ENCODE assay signal across 9 cellular contexts in the genomic region with DNA sequence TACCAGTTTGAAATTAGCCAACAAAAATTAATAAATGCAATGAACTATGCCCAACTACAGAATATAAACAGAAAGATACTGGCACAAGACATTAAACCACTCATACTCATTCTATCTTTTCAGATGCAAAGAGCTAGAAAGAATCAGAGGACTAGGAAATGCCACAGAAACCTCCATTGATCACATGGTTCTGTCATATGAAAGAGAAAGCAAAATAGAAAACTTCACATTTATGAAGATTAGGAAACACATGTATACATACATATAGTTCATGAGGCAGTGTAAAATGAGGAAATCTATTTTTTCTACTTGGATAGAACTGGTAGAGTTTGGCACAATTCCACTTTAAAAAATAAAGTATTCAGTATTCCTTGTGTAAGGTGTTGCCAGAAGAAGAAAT.
A peak's percentile ranks its signal among the peaks of the same experiment; 100 is the strongest.
DNase-seq lines count a peak whose midpoint lies in the region; ATAC-seq and TF ChIP-seq lines count a peak whose summit lies in the region.
"Had no signal": no experiment of that assay in that cellular context is flagged by ENCODE, and none has a peak within 500 bp of the region (broad histone marks: within the 10 kb centered on the region; RNA-seq: fewer than 3 reads in every experiment).

No MANE protein-coding gene starts in this region.

- no peaks in the 10 kb centered on the region for H3K36me3 ChIP-seq in effector memory CD4-positive, alpha-beta T cell (ENCODE audit: control insufficient read depth, insufficient read depth, low read length)
- no peaks in the 10 kb centered on the region for H3K36me3 ChIP-seq in body of pancreas (replicated peaks in 1 of 2; ENCODE audit: insufficient read depth in 1 of 2, low read depth in 2 of 2)
- no peaks in the 10 kb centered on the region for H3K36me3 ChIP-seq in thyroid gland
- no peaks in the 10 kb centered on the region for H3K36me3 ChIP-seq in GM23338 (ENCODE audit: insufficient read depth)

- H3K4me3 ChIP-seq in effector memory CD4-positive, alpha-beta T cell (ENCODE audit: insufficient read depth, low read depth, low read length, poor library complexity, severe bottlenecking) = no peak overlapping the region
- H3K4me3 ChIP-seq in body of pancreas = no peak overlapping the region
- H3K4me3 ChIP-seq in thyroid gland (replicated peaks in 1 of 3) = no peak overlapping the region
- H3K4me3 ChIP-seq in GM23338 = no peak overlapping the region

- no peak for DNase-seq in effector memory CD4-positive, alpha-beta T cell
- DNase-seq in body of pancreas = no peak
- DNase-seq in erythroblast (lab: John Stamatoyannopoulos, UW) = no peak
- DNase-seq in thyroid gland = no peak
- DNase-seq in GM23338 (ENCODE audit: low spot score) = no peak
- DNase-seq: anterior cingulate cortex had no signal

- no peaks in the 10 kb centered on the region for H3K36me3 Mint-ChIP-seq in GM23338 (ENCODE audit: low read depth)

- ATAC-seq in GM18505 (IDR thresholded peaks at IDR 0.05; ENCODE audit: unreplicated experiment) (peak; percentile 61), GM21515 (IDR thresholded peaks at IDR 0.05; ENCODE audit: unreplicated experiment) (peak; percentile 66), HG03469 (IDR thresholded peaks at IDR 0.05; ENCODE audit: unreplicated experiment) (peak; percentile 38), body of pancreas (no peak), GM23338 (no peak)

- H3K4me1 Mint-ChIP-seq in GM23338 = peaks cover 3% of the 10 kb centered on the region; the same call in 2 of the 3 replicates

- no peak overlapping the region for H2AFZ ChIP-seq in GM23338

- no peaks in the 10 kb centered on the region for H4K20me1 ChIP-seq in GM23338 (replicated peaks; ENCODE audit: insufficient read depth)

- H3F3A ChIP-seq in GM23338 (replicated peaks; ENCODE audit: low read depth) = no peaks in the 10 kb centered on the region

- H3K9me3 ChIP-seq in effector memory CD4-positive, alpha-beta T cell (ENCODE audit: control insufficient read depth, low read length) = no peaks in the 10 kb centered on the region
- H3K9me3 ChIP-seq in body of pancreas (no peaks in the 10 kb centered on the region), thyroid gland (no peaks in the 10 kb centered on the region)

- no peak overlapping the region for H3K4me2 ChIP-seq in GM23338

- H3K27me3 Mint-ChIP-seq in GM23338 (ENCODE audit: insufficient read depth, low read depth, poor library complexity) = no peaks in the 10 kb centered on the region

- H3K4me1 ChIP-seq in effector memory CD4-positive, alpha-beta T cell (ENCODE audit: control insufficient read depth, insufficient read depth, low read length, poor library complexity, severe bottlenecking) = peaks cover 42% of the 10 kb centered on the region
- no peaks in the 10 kb centered on the region for H3K4me1 ChIP-seq in body of pancreas
- H3K4me1 ChIP-seq in thyroid gland = no peaks in the 10 kb centered on the region
- no peaks in the 10 kb centered on the region for H3K4me1 ChIP-seq in GM23338 (ENCODE audit: insufficient read depth)

- TF ChIP-seq CTCF in body of pancreas (IDR thresholded peaks at IDR 0.05) = no peak
- TF ChIP-seq CTCF in thyroid gland (IDR thresholded peaks at IDR 0.05) = no peak
- no peak for TF ChIP-seq CTCF in GM23338 (conservative IDR thresholded peaks at IDR 0.05; ENCODE audit: low read depth in 2 of 2)

- H3K27me3 ChIP-seq in effector memory CD4-positive, alpha-beta T cell (replicated peaks; ENCODE audit: control insufficient read depth, insufficient read depth, low read length, poor library complexity, severe bottlenecking) = no peaks in the 10 kb centered on the region
- H3K27me3 ChIP-seq in body of pancreas (no peaks in the 10 kb centered on the region), thyroid gland (no peaks in the 10 kb centered on the region), GM23338 (ENCODE audit: insufficient read depth) (no peaks in the 10 kb centered on the region)

- peak overlapping the region; percentile 93 for H3K27ac ChIP-seq in effector memory CD4-positive, alpha-beta T cell (ENCODE audit: insufficient read depth, low read length, poor library complexity, severe bottlenecking)
- H3K27ac ChIP-seq in body of pancreas (no peak overlapping the region), thyroid gland (no peak overlapping the region), GM23338 (ENCODE audit: low read depth) (no peak overlapping the region)

- H3K4me3 Mint-ChIP-seq in GM23338 = no peak overlapping the region

- H3K9me2 ChIP-seq in GM23338 (ENCODE audit: insufficient read depth) = no peaks in the 10 kb centered on the region

- TF ChIP-seq POLR2A in GM18505 (IDR thresholded peaks at IDR 0.05; ENCODE audit: borderline replicate concordance, extremely low read depth, insufficient read depth, insufficient read length) = no peak
- TF ChIP-seq POLR2A in body of pancreas (IDR thresholded peaks at IDR 0.05) = no peak
- TF ChIP-seq POLR2A in erythroblast (IDR thresholded peaks at IDR 0.05; ENCODE audit: low read length) = no peak
- no peak for TF ChIP-seq POLR2A in thyroid gland (IDR thresholded peaks at IDR 0.05)

- intact Hi-C loops in body of pancreas (cut with DNase I) (no loop called here), thyroid gland (cut with DNase I) (no loop called here)

- H3K79me2 ChIP-seq in GM23338 (replicated peaks; ENCODE audit: insufficient read depth) = no peaks in the 10 kb centered on the region

- no peak overlapping the region for H3K27ac Mint-ChIP-seq in GM23338

- H3K9me3 Mint-ChIP-seq in GM23338 = no peaks in the 10 kb centered on the region

TF ChIP-seq in GM23338, 12 proteins besides CTCF, POLR2A, EP300 and RAD21 (continues in another document):
- TF ChIP-seq, protein P1, sequence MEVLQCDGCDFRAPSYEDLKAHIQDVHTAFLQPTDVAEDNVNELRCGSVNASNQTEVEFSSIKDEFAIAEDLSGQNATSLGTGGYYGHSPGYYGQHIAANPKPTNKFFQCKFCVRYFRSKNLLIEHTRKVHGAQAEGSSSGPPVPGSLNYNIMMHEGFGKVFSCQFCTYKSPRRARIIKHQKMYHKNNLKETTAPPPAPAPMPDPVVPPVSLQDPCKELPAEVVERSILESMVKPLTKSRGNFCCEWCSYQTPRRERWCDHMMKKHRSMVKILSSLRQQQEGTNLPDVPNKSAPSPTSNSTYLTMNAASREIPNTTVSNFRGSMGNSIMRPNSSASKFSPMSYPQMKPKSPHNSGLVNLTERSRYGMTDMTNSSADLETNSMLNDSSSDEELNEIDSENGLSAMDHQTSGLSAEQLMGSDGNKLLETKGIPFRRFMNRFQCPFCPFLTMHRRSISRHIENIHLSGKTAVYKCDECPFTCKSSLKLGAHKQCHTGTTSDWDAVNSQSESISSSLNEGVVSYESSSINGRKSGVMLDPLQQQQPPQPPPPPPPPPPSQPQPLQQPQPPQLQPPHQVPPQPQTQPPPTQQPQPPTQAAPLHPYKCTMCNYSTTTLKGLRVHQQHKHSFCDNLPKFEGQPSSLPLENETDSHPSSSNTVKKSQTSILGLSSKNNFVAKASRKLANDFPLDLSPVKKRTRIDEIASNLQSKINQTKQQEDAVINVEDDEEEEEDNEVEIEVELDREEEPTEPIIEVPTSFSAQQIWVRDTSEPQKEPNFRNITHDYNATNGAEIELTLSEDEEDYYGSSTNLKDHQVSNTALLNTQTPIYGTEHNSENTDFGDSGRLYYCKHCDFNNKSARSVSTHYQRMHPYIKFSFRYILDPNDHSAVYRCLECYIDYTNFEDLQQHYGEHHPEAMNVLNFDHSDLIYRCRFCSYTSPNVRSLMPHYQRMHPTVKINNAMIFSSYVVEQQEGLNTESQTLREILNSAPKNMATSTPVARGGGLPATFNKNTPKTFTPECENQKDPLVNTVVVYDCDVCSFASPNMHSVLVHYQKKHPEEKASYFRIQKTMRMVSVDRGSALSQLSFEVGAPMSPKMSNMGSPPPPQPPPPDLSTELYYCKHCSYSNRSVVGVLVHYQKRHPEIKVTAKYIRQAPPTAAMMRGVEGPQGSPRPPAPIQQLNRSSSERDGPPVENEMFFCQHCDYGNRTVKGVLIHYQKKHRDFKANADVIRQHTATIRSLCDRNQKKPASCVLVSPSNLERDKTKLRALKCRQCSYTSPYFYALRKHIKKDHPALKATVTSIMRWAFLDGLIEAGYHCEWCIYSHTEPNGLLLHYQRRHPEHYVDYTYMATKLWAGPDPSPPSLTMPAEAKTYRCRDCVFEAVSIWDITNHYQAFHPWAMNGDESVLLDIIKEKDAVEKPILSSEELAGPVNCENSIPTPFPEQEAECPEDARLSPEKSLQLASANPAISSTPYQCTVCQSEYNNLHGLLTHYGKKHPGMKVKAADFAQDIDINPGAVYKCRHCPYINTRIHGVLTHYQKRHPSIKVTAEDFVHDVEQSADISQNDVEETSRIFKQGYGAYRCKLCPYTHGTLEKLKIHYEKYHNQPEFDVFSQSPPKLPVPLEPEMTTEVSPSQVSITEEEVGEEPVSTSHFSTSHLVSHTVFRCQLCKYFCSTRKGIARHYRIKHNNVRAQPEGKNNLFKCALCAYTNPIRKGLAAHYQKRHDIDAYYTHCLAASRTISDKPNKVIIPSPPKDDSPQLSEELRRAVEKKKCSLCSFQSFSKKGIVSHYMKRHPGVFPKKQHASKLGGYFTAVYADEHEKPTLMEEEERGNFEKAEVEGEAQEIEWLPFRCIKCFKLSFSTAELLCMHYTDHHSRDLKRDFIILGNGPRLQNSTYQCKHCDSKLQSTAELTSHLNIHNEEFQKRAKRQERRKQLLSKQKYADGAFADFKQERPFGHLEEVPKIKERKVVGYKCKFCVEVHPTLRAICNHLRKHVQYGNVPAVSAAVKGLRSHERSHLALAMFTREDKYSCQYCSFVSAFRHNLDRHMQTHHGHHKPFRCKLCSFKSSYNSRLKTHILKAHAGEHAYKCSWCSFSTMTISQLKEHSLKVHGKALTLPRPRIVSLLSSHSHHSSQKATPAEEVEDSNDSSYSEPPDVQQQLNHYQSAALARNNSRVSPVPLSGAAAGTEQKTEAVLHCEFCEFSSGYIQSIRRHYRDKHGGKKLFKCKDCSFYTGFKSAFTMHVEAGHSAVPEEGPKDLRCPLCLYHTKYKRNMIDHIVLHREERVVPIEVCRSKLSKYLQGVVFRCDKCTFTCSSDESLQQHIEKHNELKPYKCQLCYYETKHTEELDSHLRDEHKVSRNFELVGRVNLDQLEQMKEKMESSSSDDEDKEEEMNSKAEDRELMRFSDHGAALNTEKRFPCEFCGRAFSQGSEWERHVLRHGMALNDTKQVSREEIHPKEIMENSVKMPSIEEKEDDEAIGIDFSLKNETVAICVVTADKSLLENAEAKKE (CRISPR knock-in tag; IDR thresholded peaks at IDR 0.05) = no peak

Comparison
In these comparisons a context has a peak if more than half of its experiments do, and no peak if none do; other contexts are left out.
1. ATAC-seq: peak in GM18505 (single experiment), GM21515 (single experiment) and HG03469 (single experiment); none in body of pancreas (single experiment) and GM23338 (single experiment).